In genomic region chr7:98285132-98286092, GRCh38 we compare ENCODE assay signal across 8 cellular contexts. TPM values are rescaled to one million over a fixed set of nuclear protein-coding genes. Genes with fewer than 3 reads are reported as not detected.
DNase-seq lines count a peak whose midpoint lies in the region; ATAC-seq, FAIRE-seq and TF ChIP-seq lines count a peak whose summit lies in the region.

No MANE protein-coding gene starts in this region.

- peaks cover 0 to 8% of the 10 kb centered on the region in 2 donors for H3K36me3 ChIP-seq in adrenal gland (replicated peaks in 1 of 2)
- H3K36me3 ChIP-seq in keratinocyte (ENCODE audit: control insufficient read depth in 2 of 2, extremely low read depth in 1 of 2, insufficient read depth in 2 of 2, low read length in 2 of 2): peaks cover 12 to 25% of the 10 kb centered on the region in 2 experiments
- H3K36me3 ChIP-seq in small intestine (ENCODE audit: control insufficient read depth in 2 of 2, insufficient read depth in 2 of 2, low read length in 2 of 2): peaks cover 0 to 4% of the 10 kb centered on the region in 2 donors

- FAIRE-seq in keratinocyte (lab: Jason Lieb, UNC) (no peak), small intestine (lab: Jason Lieb, UNC) (no peak)

- peak overlapping the region; percentile 78 for H3K9ac ChIP-seq in keratinocyte (ENCODE audit: control insufficient read depth, extremely low read depth, insufficient read depth, low read length)

- H3K27me3 ChIP-seq in adrenal gland: no peaks in the 10 kb centered on the region
- H3K27me3 ChIP-seq in keratinocyte (ENCODE audit: control insufficient read depth, extremely low read depth, insufficient read depth, low read length): no peaks in the 10 kb centered on the region
- no peaks in the 10 kb centered on the region for H3K27me3 ChIP-seq in small intestine (ENCODE audit: control insufficient read depth in 2 of 2, insufficient read depth in 2 of 2, low read length in 2 of 2)

- TF ChIP-seq CTCF in adrenal gland (IDR thresholded peaks at IDR 0.05) (no peak), keratinocyte (optimal IDR thresholded peaks at IDR 0.05 in 1 of 3, IDR thresholded peaks at IDR 0.05 in 1 of 3, conservative IDR thresholded peaks at IDR 0.05 in 1 of 3; ENCODE audit: extremely low read depth in 1 of 3, insufficient read depth in 2 of 3, low read length in 3 of 3) (no peak)

- intact Hi-C loops in adrenal gland (cut with DNase I): no loop called here
- intact Hi-C loops in activated T-helper 2 cell treated with anti-CD3 and anti-CD28 coated beads, Interferon-gamma antibody, Interleukin-2, Interleukin-4, amounts not matched to agents 10 μg/mL and 5 μg/mL and 100 μg/mL, durations not matched to agents 14 hours and 24 hours and 36 hours (cut with micrococcal nuclease): loop anchor here (10.0 kb wide), 1 partner anchor 181 kb away; the partner anchor contains the start of gene LMTK2

- H3K9me3 ChIP-seq in adrenal gland (replicated peaks in 1 of 3): no peaks in the 10 kb centered on the region
- no peaks in the 10 kb centered on the region for H3K9me3 ChIP-seq in keratinocyte (ENCODE audit: control insufficient read depth, low read depth, low read length)
- H3K9me3 ChIP-seq in small intestine (ENCODE audit: control insufficient read depth, low read depth): no peaks in the 10 kb centered on the region

- no peak overlapping the region for H2AFZ ChIP-seq in keratinocyte (ENCODE audit: control insufficient read depth, low read length)

- H3K9me1 ChIP-seq in keratinocyte (ENCODE audit: control insufficient read depth, extremely low read depth, insufficient read depth, low read length): peaks cover 4% of the 10 kb centered on the region

- H3K27ac ChIP-seq in adrenal gland: peak overlapping the region; percentile 80 to 98 (median 91)
- H3K27ac ChIP-seq in keratinocyte (ENCODE audit: control insufficient read depth, insufficient read depth, low read length): peak overlapping the region; percentile 78
- H3K27ac ChIP-seq in small intestine (ENCODE audit: low read depth in 1 of 2, low read length in 1 of 2): peak overlapping the region; percentile 66 to 92

- WGBS in adrenal gland, 4 donors: 63 to 83% (median 71%) methylated on average over 9 to 21 of the region's 21 CpGs
- 55 to 71% (median 56%) methylated on average over 19 to 21 of the region's 21 CpGs for WGBS in small intestine, 3 donors

- H3K4me3 ChIP-seq in adrenal gland (peak overlapping the region in 2 of 4 donors; percentile 3 to 73), keratinocyte (ENCODE audit: control insufficient read depth in 2 of 3, extremely low read depth in 1 of 3, insufficient read depth in 2 of 3, low read depth in 1 of 3, low read length in 3 of 3) (peak overlapping the region; percentile 47 to 89 (median 67)), small intestine (ENCODE audit: low read depth in 1 of 2, low read length in 2 of 2) (peak overlapping the region in 1 of 2 donors; percentile 20)

- TF ChIP-seq POLR2A in adrenal gland (IDR thresholded peaks at IDR 0.05): no peak

- H3K4me3 Mint-ChIP-seq in activated T-helper 2 cell treated with anti-CD3 and anti-CD28 coated beads, Interferon-gamma antibody, Interleukin-2, Interleukin-4, amounts not matched to agents 10 μg/mL and 5 μg/mL and 100 μg/mL, durations not matched to agents 14 hours and 24 hours and 36 hours (ENCODE audit: low read depth): no peak overlapping the region

- peaks cover 13% of the 10 kb centered on the region for H3K4me1 Mint-ChIP-seq in activated T-helper 2 cell treated with anti-CD3 and anti-CD28 coated beads, Interferon-gamma antibody, Interleukin-2, Interleukin-4, amounts not matched to agents 10 μg/mL and 5 μg/mL and 100 μg/mL, durations not matched to agents 14 hours and 24 hours and 36 hours (ENCODE audit: low read depth)

- no peak overlapping the region for H3K27ac Mint-ChIP-seq in activated T-helper 2 cell treated with anti-CD3 and anti-CD28 coated beads, Interferon-gamma antibody, Interleukin-2, Interleukin-4, amounts not matched to agents 10 μg/mL and 5 μg/mL and 100 μg/mL, durations not matched to agents 14 hours and 24 hours and 36 hours

- DNase-seq in ELR (ENCODE audit: low read depth) (peak; percentile 19), adrenal gland (peak in 1 of 7 donors; percentile 48), keratinocyte (ENCODE audit: low read depth, low spot score) (no peak), small intestine (no peak), SW 1271 (lab: John Stamatoyannopoulos, UW) (no peak), foreskin melanocyte (no peak)
- DNase-seq in activated T-helper 2 cell treated with anti-CD3 and anti-CD28 coated beads, Interferon-gamma antibody, Interleukin-2, Interleukin-4, amounts not matched to agents 10 μg/mL and 5 μg/mL and 100 μg/mL, durations not matched to agents 14 hours and 24 hours and 36 hours (ENCODE audit: low spot score): no peak

- H3K36me3 Mint-ChIP-seq in activated T-helper 2 cell treated with anti-CD3 and anti-CD28 coated beads, Interferon-gamma antibody, Interleukin-2, Interleukin-4, amounts not matched to agents 10 μg/mL and 5 μg/mL and 100 μg/mL, durations not matched to agents 14 hours and 24 hours and 36 hours (ENCODE audit: low read depth): peaks cover 16% of the 10 kb centered on the region

- H3K4me1 ChIP-seq in adrenal gland (replicated peaks in 1 of 2) (peaks cover 52 to 66% of the 10 kb centered on the region in 2 donors), keratinocyte (ENCODE audit: control insufficient read depth, extremely low read depth, insufficient read depth, low read length) (peaks cover 57% of the 10 kb centered on the region), small intestine (ENCODE audit: control insufficient read depth in 2 of 2, insufficient read depth in 1 of 2, low read depth in 1 of 2, low read length in 1 of 2) (peaks cover 11 to 13% of the 10 kb centered on the region in 2 donors)

- peak overlapping the region; percentile 96 for H3K4me2 ChIP-seq in keratinocyte (ENCODE audit: control insufficient read depth, extremely low read depth, insufficient read depth, low read depth, low read length)

- dilution Hi-C loops in keratinocyte (cut with MboI; ENCODE audit: extremely low pct_ligation_motif_present, low sequenced_read_pairs): no loop called here

- H3K9me3 Mint-ChIP-seq in activated T-helper 2 cell treated with anti-CD3 and anti-CD28 coated beads, Interferon-gamma antibody, Interleukin-2, Interleukin-4, amounts not matched to agents 10 μg/mL and 5 μg/mL and 100 μg/mL, durations not matched to agents 14 hours and 24 hours and 36 hours: no peaks in the 10 kb centered on the region

- peaks cover 14% of the 10 kb centered on the region for H4K20me1 ChIP-seq in keratinocyte (ENCODE audit: control insufficient read depth, extremely low read depth, insufficient read depth, low read length)

- peaks cover 61% of the 10 kb centered on the region for H3K79me2 ChIP-seq in keratinocyte (ENCODE audit: control insufficient read depth, insufficient read depth, low read length)

- ATAC-seq in GM21381 (IDR thresholded peaks at IDR 0.05; ENCODE audit: unreplicated experiment): no peak

- no peaks in the 10 kb centered on the region for H3K27me3 Mint-ChIP-seq in activated T-helper 2 cell treated with anti-CD3 and anti-CD28 coated beads, Interferon-gamma antibody, Interleukin-2, Interleukin-4, amounts not matched to agents 10 μg/mL and 5 μg/mL and 100 μg/mL, durations not matched to agents 14 hours and 24 hours and 36 hours (ENCODE audit: low read depth)

RNA-seq across cellular contexts. Expression of gene BRI3, which starts 3.9 kb away (rescaled TPM):
- 100 to 1,000 TPM in 7 of 8 donors, 10 to 100 TPM in 1; 50.2 to 379 (median 209) TPM for total RNA-seq in adrenal gland
- polyA plus RNA-seq in adrenal gland (100 to 1,000 TPM; 165 to 204 (median 200) TPM), keratinocyte (95.6 to 133 TPM (median 121 TPM) in 3 replicates), small intestine (100 to 1,000 TPM; 186 to 384 (median 323) TPM)
- polyA plus RNA-seq in keratinocyte (2011; ENCODE audit: low read depth): 50.8 TPM
- 177 and 183 TPM in 2 replicates for polyA plus RNA-seq in keratinocyte (2011; cell fraction: cytosol; rRNA removed)
- 50.9 and 52.2 TPM in 2 replicates for polyA plus RNA-seq in keratinocyte (2011; cell fraction: nucleus; rRNA removed)
- polyA plus RNA-seq in keratinocyte (2012; ENCODE audit: low replicate concordance): 138 and 210 TPM in 2 replicates
- polyA minus RNA-seq in keratinocyte: 62.0 to 92.3 TPM (median 86.3 TPM) in 3 replicates
- polyA minus RNA-seq in keratinocyte (2011; cell fraction: cytosol; rRNA and poly(A)+ RNA removed): 107 TPM
- 23.4 and 25.8 TPM in 2 replicates for polyA minus RNA-seq in keratinocyte (2011; cell fraction: nucleus; rRNA and poly(A)+ RNA removed)
- total RNA-seq in activated T-helper 2 cell treated with anti-CD3 and anti-CD28 coated beads, Interferon-gamma antibody, Interleukin-2, Interleukin-4, amounts not matched to agents 10 μg/mL and 5 μg/mL and 100 μg/mL, durations not matched to agents 14 hours and 24 hours and 36 hours: 63.6 and 67.6 TPM in 2 replicates

RNA-seq across cellular contexts. Expression of gene TECPR1, which starts 33.4 kb away (rescaled TPM):
- 10 to 100 TPM; 10.9 to 35.0 (median 20.4) TPM for total RNA-seq in adrenal gland
- 10 to 100 TPM in 2 of 3 donors, 1 to 10 TPM in 1; 6.2 to 36.4 (median 12.3) TPM for polyA plus RNA-seq in adrenal gland
- polyA plus RNA-seq in keratinocyte: 1.5 to 3.7 TPM (median 2.4 TPM) in 3 replicates
- polyA plus RNA-seq in keratinocyte (2011; ENCODE audit: low read depth): 7.4 TPM
- 1.3 and 2.9 TPM in 2 replicates for polyA plus RNA-seq in keratinocyte (2011; cell fraction: cytosol; rRNA removed)
- polyA plus RNA-seq in keratinocyte (2011; cell fraction: nucleus; rRNA removed): 6.6 and 10.0 TPM in 2 replicates
- 4.7 and 6.3 TPM in 2 replicates for polyA plus RNA-seq in keratinocyte (2012; ENCODE audit: low replicate concordance)
- 2.4 to 11.8 TPM (median 5.0 TPM) in 3 replicates for polyA minus RNA-seq in keratinocyte
- 9.0 TPM for polyA minus RNA-seq in keratinocyte (2011; cell fraction: cytosol; rRNA and poly(A)+ RNA removed)
- polyA minus RNA-seq in keratinocyte (2011; cell fraction: nucleus; rRNA and poly(A)+ RNA removed): 7.8 and 8.5 TPM in 2 replicates
- polyA plus RNA-seq in small intestine: 10 to 100 TPM in 2 of 3 donors, 1 to 10 TPM in 1; 9.2 to 20.6 (median 12.5) TPM
- total RNA-seq in activated T-helper 2 cell treated with anti-CD3 and anti-CD28 coated beads, Interferon-gamma antibody, Interleukin-2, Interleukin-4, amounts not matched to agents 10 μg/mL and 5 μg/mL and 100 μg/mL, durations not matched to agents 14 hours and 24 hours and 36 hours: 45.4 and 45.8 TPM in 2 replicates
